23 cellular contexts compared by ENCODE assay signal in genomic region chr21:45084881-45085536, GRCh38. TPM values are rescaled to one million over a fixed set of nuclear protein-coding genes. Genes with fewer than 3 reads are reported as not detected.
DNase-seq lines count a peak whose midpoint lies in the region; ATAC-seq and TF ChIP-seq lines count a peak whose summit lies in the region.
"Had no signal": no experiment of that assay in that cellular context is flagged by ENCODE, and none has a peak within 500 bp of the region (broad histone marks: within the 10 kb centered on the region; RNA-seq: fewer than 3 reads in every experiment).

No MANE protein-coding gene starts in this region.

- H2BK12ac ChIP-seq in neuronal stem cell (ENCODE audit: low read length): no peak overlapping the region

- peak overlapping the region; percentile 85 for H3K27ac Mint-ChIP-seq in activated T-cell treated with anti-CD3 and anti-CD28 coated beads, Interleukin-2, amount 50 U/mL, for 72 hours
- no peak overlapping the region for H3K27ac Mint-ChIP-seq in GM23338
- no peak overlapping the region for H3K27ac Mint-ChIP-seq in activated T-helper 17 cell treated with anti-CD3 and anti-CD28 coated beads, Interleukin-2, amount 50 U/mL, for 72 hours
- no peak overlapping the region for H3K27ac Mint-ChIP-seq in natural killer cell
- H3K27ac Mint-ChIP-seq: IgD-negative memory B cell had no signal

- H2BK120ac ChIP-seq in neuronal stem cell (ENCODE audit: low read depth, low read length): no peak overlapping the region

- H2AK5ac ChIP-seq in neuronal stem cell (ENCODE audit: low read depth, low read length): no peak overlapping the region

- no peaks in the 10 kb centered on the region for H3K9me2 ChIP-seq in GM23338 (ENCODE audit: insufficient read depth)

- H3K4me3 Mint-ChIP-seq in activated T-cell treated with anti-CD3 and anti-CD28 coated beads, Interleukin-2, amount 50 U/mL, for 72 hours: peak overlapping the region; percentile 43 to 69
- H3K4me3 Mint-ChIP-seq in GM23338: no peak overlapping the region
- H3K4me3 Mint-ChIP-seq in activated T-helper 17 cell treated with anti-CD3 and anti-CD28 coated beads, Interleukin-2, amount 50 U/mL, for 72 hours: peak overlapping the region; percentile 66
- H3K4me3 Mint-ChIP-seq in natural killer cell: peak overlapping the region; percentile 35
- H3K4me3 Mint-ChIP-seq: brain, neural crest cell had no signal

- H3K9ac ChIP-seq in neuronal stem cell (ENCODE audit: low read depth, low read length, poor library complexity) (no peak overlapping the region), mammary epithelial cell (ENCODE audit: insufficient read depth, low read length) (no peak overlapping the region)

- H3K23ac ChIP-seq in neuronal stem cell (ENCODE audit: low read depth, low read length, poor library complexity): no peak overlapping the region

- peaks cover 0 to 7% of the 10 kb centered on the region in 2 donors for H3K36me3 Mint-ChIP-seq in activated T-cell treated with anti-CD3 and anti-CD28 coated beads, Interleukin-2, amount 50 U/mL, for 72 hours (ENCODE audit: insufficient read depth in 2 of 2)
- no peaks in the 10 kb centered on the region for H3K36me3 Mint-ChIP-seq in GM23338 (ENCODE audit: low read depth)
- peaks cover 9% of the 10 kb centered on the region for H3K36me3 Mint-ChIP-seq in activated T-helper 17 cell treated with anti-CD3 and anti-CD28 coated beads, Interleukin-2, amount 50 U/mL, for 72 hours (ENCODE audit: low read depth)
- no peaks in the 10 kb centered on the region for H3K36me3 Mint-ChIP-seq in natural killer cell

- no peaks in the 10 kb centered on the region for H3K4me1 ChIP-seq in GM23338 (ENCODE audit: insufficient read depth)
- no peaks in the 10 kb centered on the region for H3K4me1 ChIP-seq in neuronal stem cell (ENCODE audit: control insufficient read depth in 2 of 2, insufficient read depth in 1 of 2, low read depth in 1 of 2, low read length in 2 of 2)
- peaks cover 13% of the 10 kb centered on the region for H3K4me1 ChIP-seq in mammary epithelial cell (ENCODE audit: insufficient read depth, low read length)
- H3K4me1 ChIP-seq: Peyer's patch, SJCRH30, testis had no signal

- peaks cover 97% of the 10 kb centered on the region for H3K4me1 Mint-ChIP-seq in activated T-cell treated with anti-CD3 and anti-CD28 coated beads, Interleukin-2, amount 50 U/mL, for 72 hours (ENCODE audit: low read depth)
- H3K4me1 Mint-ChIP-seq in GM23338: peaks cover 7% of the 10 kb centered on the region
- H3K4me1 Mint-ChIP-seq in activated T-helper 17 cell treated with anti-CD3 and anti-CD28 coated beads, Interleukin-2, amount 50 U/mL, for 72 hours: peaks cover 77% of the 10 kb centered on the region
- H3K4me1 Mint-ChIP-seq in natural killer cell: peaks cover 62 to 71% of the 10 kb centered on the region in 2 donors

- no peak overlapping the region for H3K4me3 ChIP-seq in GM23338
- H3K4me3 ChIP-seq in neuronal stem cell (ENCODE audit: low read length in 2 of 2): no peak overlapping the region
- no peak overlapping the region for H3K4me3 ChIP-seq in mammary epithelial cell (replicated peaks in 1 of 3; ENCODE audit: insufficient read depth in 1 of 3, low read depth in 2 of 3, low read length in 3 of 3)
- H3K4me3 ChIP-seq: gastrocnemius medialis, Peyer's patch, SJCRH30, testis had no signal

- H4K8ac ChIP-seq in neuronal stem cell (ENCODE audit: low read depth, low read length): no peak overlapping the region

- no peak overlapping the region for H3K18ac ChIP-seq in neuronal stem cell (ENCODE audit: low read length)

- no peak overlapping the region for H2BK5ac ChIP-seq in neuronal stem cell (ENCODE audit: low read length)

- no peak overlapping the region for H2AFZ ChIP-seq in GM23338
- H2AFZ ChIP-seq in neuronal stem cell (ENCODE audit: low read length): no peak overlapping the region
- no peak overlapping the region for H2AFZ ChIP-seq in mammary epithelial cell (ENCODE audit: low read depth, low read length)

- H3K27ac ChIP-seq in GM23338 (ENCODE audit: low read depth) (no peak overlapping the region), neuronal stem cell (replicated peaks; ENCODE audit: low read length) (no peak overlapping the region), mammary epithelial cell (ENCODE audit: insufficient read depth, low read depth, low read length) (no peak overlapping the region)
- H3K27ac ChIP-seq: gastrocnemius medialis, SJCRH30, testis had no signal

- no peaks in the 10 kb centered on the region for H3K27me3 ChIP-seq in GM23338 (ENCODE audit: insufficient read depth)
- H3K27me3 ChIP-seq in neuronal stem cell (ENCODE audit: control insufficient read depth in 3 of 3, insufficient read depth in 3 of 3, low read depth in 1 of 3, low read length in 3 of 3): no peaks in the 10 kb centered on the region
- no peaks in the 10 kb centered on the region for H3K27me3 ChIP-seq in mammary epithelial cell (ENCODE audit: insufficient read depth, low read length)
- H3K27me3 ChIP-seq: gastrocnemius medialis, Peyer's patch, SJCRH30, testis had no signal

- CTCF ChIA-PET in mammary epithelial cell (lab: Charles Lee; ENCODE audit: low non-redundant PET): no interaction called here

- no peaks in the 10 kb centered on the region for H3F3A ChIP-seq in GM23338 (replicated peaks; ENCODE audit: low read depth)

- no peak for ATAC-seq in activated T-cell treated with anti-CD3 and anti-CD28 coated beads, Interleukin-2, amount 50 U/mL, for 72 hours (replicated peaks in 1 of 2)
- ATAC-seq in GM23338 (peak; percentile 50), natural killer cell (no peak), GM21390 (IDR thresholded peaks at IDR 0.05; ENCODE audit: unreplicated experiment) (no peak)
- peak; percentile 33 for ATAC-seq in activated T-helper 17 cell treated with anti-CD3 and anti-CD28 coated beads, Interleukin-2, amount 50 U/mL, for 72 hours (replicated peaks)
- ATAC-seq: esophagus mucosa, gastrocnemius medialis had no signal

- H4K91ac ChIP-seq in neuronal stem cell (ENCODE audit: low read depth, low read length, poor library complexity): no peak overlapping the region

- in situ Hi-C loops in mammary epithelial cell (cut with MboI; ENCODE audit: low sequenced_read_pairs in 2 of 2): no loop called here

- no peak for TF ChIP-seq CTCF in GM23338 (conservative IDR thresholded peaks at IDR 0.05; ENCODE audit: low read depth in 2 of 2)
- no peak for TF ChIP-seq CTCF in natural killer cell (IDR thresholded peaks at IDR 0.05)
- TF ChIP-seq CTCF in mammary epithelial cell (conservative IDR thresholded peaks at IDR 0.05 in 1 of 2, IDR thresholded peaks at IDR 0.05 in 1 of 2; ENCODE audit: extremely low read depth in 1 of 2, insufficient read depth in 1 of 2, low read depth in 1 of 2, low read length in 2 of 2): no peak

- dilution Hi-C loops in mammary epithelial cell (cut with HindIII; ENCODE audit: low sequenced_read_pairs): loop anchor here (5.0 kb wide), 2 partner anchors 42 to 148 kb away; no protein-coding TSS in a partner anchor

- WGBS in neuronal stem cell (ENCODE audit: extremely low coverage in 2 of 2, insufficient read length in 2 of 2, insufficient replicate concordance in 1 of 2), 2 donors: no CpG with 5 or more reads among the region's 13 CpGs
- WGBS in mammary epithelial cell (ENCODE audit: low coverage, missing lambda C conversion rate): 90% methylated on average over 13 of the region's 13 CpGs

- H3K79me1 ChIP-seq in neuronal stem cell (ENCODE audit: low read depth, low read length): peaks cover 2% of the 10 kb centered on the region

- H3K4ac ChIP-seq in neuronal stem cell (ENCODE audit: low read length): no peak overlapping the region

- H3K9me3 Mint-ChIP-seq in activated T-cell treated with anti-CD3 and anti-CD28 coated beads, Interleukin-2, amount 50 U/mL, for 72 hours: no peaks in the 10 kb centered on the region
- H3K9me3 Mint-ChIP-seq in GM23338 (no peaks in the 10 kb centered on the region), natural killer cell (no peaks in the 10 kb centered on the region)
- peaks cover 2% of the 10 kb centered on the region for H3K9me3 Mint-ChIP-seq in activated T-helper 17 cell treated with anti-CD3 and anti-CD28 coated beads, Interleukin-2, amount 50 U/mL, for 72 hours
- H3K9me3 Mint-ChIP-seq: brain, IgD-negative memory B cell, neural crest cell had no signal

- no peaks in the 10 kb centered on the region for H3K9me3 ChIP-seq in neuronal stem cell (replicated peaks in 1 of 2; ENCODE audit: control insufficient read depth in 2 of 2, insufficient read depth in 1 of 2, low read depth in 1 of 2, low read length in 2 of 2)
- H3K9me3 ChIP-seq in mammary epithelial cell (replicated peaks; ENCODE audit: insufficient read depth, low read length): no peaks in the 10 kb centered on the region
- H3K9me3 ChIP-seq: gastrocnemius medialis, Peyer's patch, SJCRH30, testis had no signal

- H3K27me3 Mint-ChIP-seq in activated T-cell treated with anti-CD3 and anti-CD28 coated beads, Interleukin-2, amount 50 U/mL, for 72 hours (ENCODE audit: low read depth): no peaks in the 10 kb centered on the region
- H3K27me3 Mint-ChIP-seq in GM23338 (ENCODE audit: insufficient read depth, low read depth, poor library complexity) (peaks cover 5% of the 10 kb centered on the region), natural killer cell (ENCODE audit: low read depth in 2 of 2) (no peaks in the 10 kb centered on the region)
- H3K27me3 Mint-ChIP-seq in activated T-helper 17 cell treated with anti-CD3 and anti-CD28 coated beads, Interleukin-2, amount 50 U/mL, for 72 hours: no peaks in the 10 kb centered on the region
- H3K27me3 Mint-ChIP-seq: IgD-negative memory B cell, progenitor cell of endocrine pancreas had no signal

- no peak overlapping the region for H2BK15ac ChIP-seq in neuronal stem cell (ENCODE audit: low read length)

- intact Hi-C loops in natural killer cell (cut with micrococcal nuclease) (no loop called here), mammary epithelial cell (cut with micrococcal nuclease) (no loop called here)

- H3K79me2 ChIP-seq in GM23338 (replicated peaks; ENCODE audit: insufficient read depth) (peaks cover 12% of the 10 kb centered on the region), mammary epithelial cell (ENCODE audit: insufficient read depth, low read length) (peaks cover 97% of the 10 kb centered on the region)

- DNase-seq in activated T-cell treated with anti-CD3 and anti-CD28 coated beads, Interleukin-2, amount 50 U/mL, for 72 hours: no peak
- DNase-seq in activated T-cell treated with anti-CD3 and anti-CD28 coated beads, Interleukin-2, amount 50 U/mL, for 48 hours: no peak
- no peak for DNase-seq in GM23338 (ENCODE audit: low spot score)
- no peak for DNase-seq in natural killer cell
- DNase-seq in neuronal stem cell (ENCODE audit: low spot score): no peak
- DNase-seq in mammary epithelial cell: no peak
- DNase-seq: DMS79; effector CD8-positive, alpha-beta T cell; gastrocnemius medialis; HCEC 1CT; hypothalamus; NCI-H1417 treated with DMSO at 0.1 percent for 48 hours; NCI-H510A treated with DMSO at 0.1 percent for 48 hours; SJCRH30; testis had no signal

- H4K20me1 ChIP-seq in GM23338 (replicated peaks; ENCODE audit: insufficient read depth) (peaks cover 3% of the 10 kb centered on the region; the same call in 1 of the 2 replicates), mammary epithelial cell (ENCODE audit: insufficient read depth, low read length) (no peaks in the 10 kb centered on the region)

- no peak overlapping the region for H3K14ac ChIP-seq in neuronal stem cell (ENCODE audit: low read length)

- BruUV-seq in mammary epithelial cell (replicated peaks; lab: Mats Ljungman, UMichigan): no TSS peak

- no peak overlapping the region for H3K4me2 ChIP-seq in GM23338
- no peak overlapping the region for H3K4me2 ChIP-seq in neuronal stem cell (ENCODE audit: insufficient read depth, low read length, poor library complexity, severe bottlenecking)
- H3K4me2 ChIP-seq in mammary epithelial cell (ENCODE audit: insufficient read depth, low read depth, low read length): no peak overlapping the region

- H3K36me3 ChIP-seq in GM23338 (ENCODE audit: insufficient read depth): no peaks in the 10 kb centered on the region
- H3K36me3 ChIP-seq in neuronal stem cell (replicated peaks in 1 of 2; ENCODE audit: control insufficient read depth in 2 of 2, insufficient read depth in 2 of 2, low read length in 2 of 2): no peaks in the 10 kb centered on the region
- peaks cover 6% of the 10 kb centered on the region for H3K36me3 ChIP-seq in mammary epithelial cell (ENCODE audit: insufficient read depth, low read length)
- H3K36me3 ChIP-seq: Peyer's patch, SJCRH30 had no signal

RNA-seq across cellular contexts. Expression of gene ADARB1, which starts 10.6 kb away (rescaled TPM):
- total RNA-seq in activated T-cell treated with anti-CD3 and anti-CD28 coated beads, Interleukin-2, amount 50 U/mL, for 72 hours: 10 to 100 TPM; 41.7 to 45.3 TPM
- 6.3 and 14.8 TPM in 2 replicates for total RNA-seq in GM23338 (2014; rRNA removed; shearing (Covaris generic))
- polyA plus RNA-seq in GM23338 (2016; fragmentation: Nextera tagmentation; extraction: Ambion mirVana): 4.8 and 7.4 TPM in 2 replicates
- 10 to 100 TPM; 22.7 to 32.0 TPM for total RNA-seq in activated T-helper 17 cell treated with anti-CD3 and anti-CD28 coated beads, Interleukin-2, amount 50 U/mL, for 72 hours
- 10 to 100 TPM; 20.7 to 28.0 (median 26.6) TPM for total RNA-seq in natural killer cell
- polyA plus RNA-seq in neuronal stem cell (2013, experiment 1 of 2): 5.9 TPM
- 6.1 TPM for polyA plus RNA-seq in neuronal stem cell (2013, experiment 2 of 2)
- total RNA-seq in mammary epithelial cell: 10 to 100 TPM; 42.5 to 82.9 TPM
- 17.2 TPM for polyA plus RNA-seq in mammary epithelial cell
- 26.9 TPM for polyA minus RNA-seq in mammary epithelial cell

Comparison
In these comparisons a context has a peak if more than half of its experiments do, and no peak if none do; other contexts are left out.
1. ATAC-seq: peak in GM23338 (single experiment) and activated T-helper 17 cell treated with anti-CD3 and anti-CD28 coated beads, Interleukin-2, amount 50 U/mL, for 72 hours (single experiment); none in activated T-cell treated with anti-CD3 and anti-CD28 coated beads, Interleukin-2, amount 50 U/mL, for 72 hours (0 of 2), natural killer cell (0 of 3) and GM21390 (single experiment).